8 cellular contexts compared by ENCODE assay signal in genomic region chr3:122356402-122356801, GRCh38. TPM values are rescaled to one million over a fixed set of nuclear protein-coding genes. Genes with fewer than 3 reads are reported as not detected.
A peak's percentile ranks its signal among the peaks of the same experiment; 100 is the strongest.
DNase-seq lines count a peak whose midpoint lies in the region; ATAC-seq and TF ChIP-seq lines count a peak whose summit lies in the region.

No MANE protein-coding gene starts in this region.

- no peaks in the 10 kb centered on the region for H3K79me2 ChIP-seq in Loucy (ENCODE audit: insufficient read depth, low read length)

- H3K4me1 ChIP-seq in Loucy (ENCODE audit: insufficient read depth, low read length, poor library complexity, severe bottlenecking), result peaks cover 6% of the 10 kb centered on the region

- H3K27me3 ChIP-seq in Loucy (ENCODE audit: insufficient read depth, low read length, poor library complexity, severe bottlenecking), result no peaks in the 10 kb centered on the region

- no peaks in the 10 kb centered on the region for H3K9me3 ChIP-seq in Loucy (ENCODE audit: insufficient read depth, low read depth, low read length)

- peak; percentile 72 for TF ChIP-seq CTCF in Loucy (conservative IDR thresholded peaks at IDR 0.05; ENCODE audit: low read length)

- H3K4me1 Mint-ChIP-seq in activated naive CD8-positive, alpha-beta T cell treated with anti-CD3 and anti-CD28 coated beads, Interleukin-2, amount 10 ng/mL, durations not matched to agents 7 days and 5 days, result peaks cover 6% of the 10 kb centered on the region
- H3K4me1 Mint-ChIP-seq in activated naive CD8-positive, alpha-beta T cell treated with anti-CD3 and anti-CD28 coated beads for 36 hours, result peaks cover 2% of the 10 kb centered on the region
- H3K4me1 Mint-ChIP-seq in activated CD4-positive, alpha-beta T cell treated with anti-CD3 and anti-CD28 coated beads, Interleukin-2, amount 10 ng/mL, durations not matched to agents 7 days and 5 days, result peaks cover 6% of the 10 kb centered on the region

- H3K36me3 Mint-ChIP-seq in activated naive CD8-positive, alpha-beta T cell treated with anti-CD3 and anti-CD28 coated beads, Interleukin-2, amount 10 ng/mL, durations not matched to agents 7 days and 5 days, result peaks cover 8% of the 10 kb centered on the region
- peaks cover 5% of the 10 kb centered on the region for H3K36me3 Mint-ChIP-seq in activated naive CD8-positive, alpha-beta T cell treated with anti-CD3 and anti-CD28 coated beads for 36 hours
- H3K36me3 Mint-ChIP-seq in activated CD4-positive, alpha-beta T cell treated with anti-CD3 and anti-CD28 coated beads, Interleukin-2, amount 10 ng/mL, durations not matched to agents 7 days and 5 days (ENCODE audit: low read depth), result peaks cover 13% of the 10 kb centered on the region

- CTCF ChIA-PET in activated CD4-positive, alpha-beta T cell treated with anti-CD3 and anti-CD28 coated beads, Interleukin-2, amount 10 ng/mL, durations not matched to agents 7 days and 5 days (lab: Charles Lee), result interaction anchor here (0.6 to 1.3 kb wide), 2 partner anchors 10 to 797 kb away, joined by 3 read pairs; no protein-coding TSS in a partner anchor

- H3F3A ChIP-seq in Loucy (ENCODE audit: low read depth), result no peaks in the 10 kb centered on the region

- no peak overlapping the region for H3K4me3 ChIP-seq in Loucy (ENCODE audit: low read length, poor library complexity, severe bottlenecking)

- no peaks in the 10 kb centered on the region for H3K9me3 Mint-ChIP-seq in activated naive CD8-positive, alpha-beta T cell treated with anti-CD3 and anti-CD28 coated beads, Interleukin-2, amount 10 ng/mL, durations not matched to agents 7 days and 5 days
- H3K9me3 Mint-ChIP-seq in activated naive CD8-positive, alpha-beta T cell treated with anti-CD3 and anti-CD28 coated beads for 36 hours, result no peaks in the 10 kb centered on the region
- no peaks in the 10 kb centered on the region for H3K9me3 Mint-ChIP-seq in activated CD4-positive, alpha-beta T cell treated with anti-CD3 and anti-CD28 coated beads, Interleukin-2, amount 10 ng/mL, durations not matched to agents 7 days and 5 days

- H3K27me3 Mint-ChIP-seq in activated naive CD8-positive, alpha-beta T cell treated with anti-CD3 and anti-CD28 coated beads, Interleukin-2, amount 10 ng/mL, durations not matched to agents 7 days and 5 days, result no peaks in the 10 kb centered on the region
- H3K27me3 Mint-ChIP-seq in activated naive CD8-positive, alpha-beta T cell treated with anti-CD3 and anti-CD28 coated beads for 36 hours, result no peaks in the 10 kb centered on the region
- no peaks in the 10 kb centered on the region for H3K27me3 Mint-ChIP-seq in activated CD4-positive, alpha-beta T cell treated with anti-CD3 and anti-CD28 coated beads, Interleukin-2, amount 10 ng/mL, durations not matched to agents 7 days and 5 days

- no peaks in the 10 kb centered on the region for H3K9me2 ChIP-seq in Loucy (replicated peaks; ENCODE audit: low read depth, low read length)

- no peak for ATAC-seq in activated naive CD8-positive, alpha-beta T cell treated with anti-CD3 and anti-CD28 coated beads, Interleukin-2, amount 10 ng/mL, durations not matched to agents 7 days and 5 days (ENCODE audit: low read depth)
- ATAC-seq in HG03432 (IDR thresholded peaks at IDR 0.05; ENCODE audit: unreplicated experiment), result no peak

- H3K36me3 ChIP-seq in Loucy (ENCODE audit: insufficient read depth, low read length), result peaks cover 5% of the 10 kb centered on the region; the same call in 1 of the 2 replicates

- DNase-seq in activated naive CD8-positive, alpha-beta T cell treated with anti-CD3 and anti-CD28 coated beads, Interleukin-2, amount 10 ng/mL, durations not matched to agents 7 days and 5 days, result peak; percentile 43
- DNase-seq in activated naive CD8-positive, alpha-beta T cell treated with anti-CD3 and anti-CD28 coated beads for 36 hours, result no peak
- peak; percentile 39 for DNase-seq in activated CD4-positive, alpha-beta T cell treated with anti-CD3 and anti-CD28 coated beads, Interleukin-2, amount 10 ng/mL, durations not matched to agents 7 days and 5 days
- DNase-seq in iPS-NIHi7 (ENCODE audit: extremely low spot score), result peak; percentile 66
- DNase-seq in occipital lobe (lab: John Stamatoyannopoulos, UW), result no peak
- no peak for DNase-seq in cerebellum (ENCODE audit: low spot score)

- no peak overlapping the region for H3K4me3 Mint-ChIP-seq in activated naive CD8-positive, alpha-beta T cell treated with anti-CD3 and anti-CD28 coated beads, Interleukin-2, amount 10 ng/mL, durations not matched to agents 7 days and 5 days
- no peak overlapping the region for H3K4me3 Mint-ChIP-seq in activated naive CD8-positive, alpha-beta T cell treated with anti-CD3 and anti-CD28 coated beads for 36 hours
- no peak overlapping the region for H3K4me3 Mint-ChIP-seq in activated CD4-positive, alpha-beta T cell treated with anti-CD3 and anti-CD28 coated beads, Interleukin-2, amount 10 ng/mL, durations not matched to agents 7 days and 5 days

- no peak overlapping the region for H3K4me2 ChIP-seq in Loucy (ENCODE audit: low read depth, low read length, poor library complexity, severe bottlenecking)

- H3K9ac ChIP-seq in Loucy (ENCODE audit: low read depth, low read length, poor library complexity, severe bottlenecking), result no peak overlapping the region

- POLR2A ChIA-PET in activated naive CD8-positive, alpha-beta T cell treated with anti-CD3 and anti-CD28 coated beads, Interleukin-2, amount 10 ng/mL, durations not matched to agents 7 days and 5 days (lab: Charles Lee), result no interaction called here
- POLR2A ChIA-PET in activated CD4-positive, alpha-beta T cell treated with anti-CD3 and anti-CD28 coated beads, Interleukin-2, amount 10 ng/mL, durations not matched to agents 7 days and 5 days (lab: Charles Lee), result no interaction called here

- H3K27ac Mint-ChIP-seq in activated naive CD8-positive, alpha-beta T cell treated with anti-CD3 and anti-CD28 coated beads, Interleukin-2, amount 10 ng/mL, durations not matched to agents 7 days and 5 days, result no peak overlapping the region
- no peak overlapping the region for H3K27ac Mint-ChIP-seq in activated naive CD8-positive, alpha-beta T cell treated with anti-CD3 and anti-CD28 coated beads for 36 hours
- no peak overlapping the region for H3K27ac Mint-ChIP-seq in activated CD4-positive, alpha-beta T cell treated with anti-CD3 and anti-CD28 coated beads, Interleukin-2, amount 10 ng/mL, durations not matched to agents 7 days and 5 days

- no peak overlapping the region for H2AFZ ChIP-seq in Loucy (ENCODE audit: low read length)

- H4K20me1 ChIP-seq in Loucy (ENCODE audit: insufficient read depth, low read length, poor library complexity, severe bottlenecking), result no peaks in the 10 kb centered on the region

RNA-seq across cellular contexts. Expression of gene MIX23, which starts 26.6 kb away (rescaled TPM):
- 10 to 100 TPM; 33.6 to 34.4 TPM for total RNA-seq in activated naive CD8-positive, alpha-beta T cell treated with anti-CD3 and anti-CD28 coated beads, Interleukin-2, amount 10 ng/mL, durations not matched to agents 7 days and 5 days
- 100 to 1,000 TPM; 170 to 210 TPM for total RNA-seq in activated naive CD8-positive, alpha-beta T cell treated with anti-CD3 and anti-CD28 coated beads for 36 hours
- total RNA-seq in activated CD4-positive, alpha-beta T cell treated with anti-CD3 and anti-CD28 coated beads, Interleukin-2, amount 10 ng/mL, durations not matched to agents 7 days and 5 days, result 10 to 100 TPM; 29.4 to 43.1 TPM
- total RNA-seq in occipital lobe, result 16.5 TPM
- total RNA-seq in cerebellum, result 16.2 TPM

RNA-seq across cellular contexts. Expression of gene FAM162A, which starts 27.6 kb away (rescaled TPM):
- total RNA-seq in activated naive CD8-positive, alpha-beta T cell treated with anti-CD3 and anti-CD28 coated beads, Interleukin-2, amount 10 ng/mL, durations not matched to agents 7 days and 5 days, result 100 to 1,000 TPM; 122 to 123 TPM
- 100 to 1,000 TPM; 147 to 148 TPM for total RNA-seq in activated naive CD8-positive, alpha-beta T cell treated with anti-CD3 and anti-CD28 coated beads for 36 hours
- 10 to 100 TPM; 48.3 to 48.4 TPM for total RNA-seq in activated CD4-positive, alpha-beta T cell treated with anti-CD3 and anti-CD28 coated beads, Interleukin-2, amount 10 ng/mL, durations not matched to agents 7 days and 5 days
- 10.3 TPM for total RNA-seq in occipital lobe
- 9.4 TPM for total RNA-seq in cerebellum

RNA-seq across cellular contexts. Expression of gene CSTA, which starts 31.4 kb away (rescaled TPM):
- not detected for total RNA-seq in activated naive CD8-positive, alpha-beta T cell treated with anti-CD3 and anti-CD28 coated beads, Interleukin-2, amount 10 ng/mL, durations not matched to agents 7 days and 5 days
- not detected for total RNA-seq in activated naive CD8-positive, alpha-beta T cell treated with anti-CD3 and anti-CD28 coated beads for 36 hours
- not detected for total RNA-seq in activated CD4-positive, alpha-beta T cell treated with anti-CD3 and anti-CD28 coated beads, Interleukin-2, amount 10 ng/mL, durations not matched to agents 7 days and 5 days
- total RNA-seq in occipital lobe (not detected), cerebellum (not detected)

RNA-seq across cellular contexts. Expression of gene WDR5B, which starts 59.5 kb away (rescaled TPM):
- total RNA-seq in activated naive CD8-positive, alpha-beta T cell treated with anti-CD3 and anti-CD28 coated beads, Interleukin-2, amount 10 ng/mL, durations not matched to agents 7 days and 5 days, result 1 to 10 TPM; 6.6 to 7.6 TPM
- 1 to 10 TPM; 2.4 to 2.5 TPM for total RNA-seq in activated naive CD8-positive, alpha-beta T cell treated with anti-CD3 and anti-CD28 coated beads for 36 hours
- total RNA-seq in activated CD4-positive, alpha-beta T cell treated with anti-CD3 and anti-CD28 coated beads, Interleukin-2, amount 10 ng/mL, durations not matched to agents 7 days and 5 days, result 1 to 10 TPM; 5.1 to 5.8 TPM
- 9.8 TPM for total RNA-seq in occipital lobe
- 8.5 TPM for total RNA-seq in cerebellum

Comparison
In these comparisons a context has a peak if more than half of its experiments do, and no peak if none do; other contexts are left out.
1. DNase-seq: peak in activated naive CD8-positive, alpha-beta T cell treated with anti-CD3 and anti-CD28 coated beads, Interleukin-2, amount 10 ng/mL, durations not matched to agents 7 days and 5 days (single experiment), activated CD4-positive, alpha-beta T cell treated with anti-CD3 and anti-CD28 coated beads, Interleukin-2, amount 10 ng/mL, durations not matched to agents 7 days and 5 days (single experiment) and iPS-NIHi7 (single experiment); none in activated naive CD8-positive, alpha-beta T cell treated with anti-CD3 and anti-CD28 coated beads for 36 hours (single experiment), occipital lobe (single experiment) and cerebellum (single experiment).